In the genomic region with DNA sequence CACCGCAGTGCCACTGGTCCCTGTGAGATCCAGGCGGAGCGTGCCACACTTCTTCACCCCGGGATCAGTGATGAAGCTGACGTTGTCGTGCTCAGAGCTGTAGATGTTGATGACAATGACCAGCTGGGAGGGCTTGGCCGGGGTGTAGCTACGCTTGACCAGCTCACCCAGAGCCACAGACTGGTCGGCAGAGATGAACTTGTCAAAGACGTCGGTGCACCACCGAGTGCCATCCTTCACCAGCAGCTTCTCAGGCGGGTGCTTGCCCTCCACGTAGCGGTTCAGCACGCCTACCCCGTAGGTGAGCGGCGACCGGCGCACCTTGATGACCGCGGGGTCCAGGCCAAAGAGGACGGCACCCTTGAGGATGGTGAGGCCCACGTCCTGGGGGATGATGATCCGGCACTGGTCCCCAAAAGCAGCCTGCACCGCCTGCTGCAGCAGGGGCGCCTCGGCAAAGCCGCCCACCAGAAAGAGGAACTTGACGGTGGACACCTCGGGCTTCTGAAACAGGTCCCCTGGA, we compare ENCODE assay signal across 32 cellular contexts. TPM values are rescaled to one million over a fixed set of nuclear protein-coding genes. Genes with fewer than 3 reads are reported as not detected.
"Had no signal": no experiment of that assay in that cellular context is flagged by ENCODE, and none has a peak within 500 bp of the region (broad histone marks: within the 10 kb centered on the region; RNA-seq: fewer than 3 reads in every experiment).

No MANE protein-coding gene starts in this region.

- H3K4me1 Mint-ChIP-seq: activated B cell treated with CpG ODN at 0.5 μM for 24 hours; activated naive CD4-positive, alpha-beta T cell treated with anti-CD3 and anti-CD28 coated beads, Interleukin-2, amount 50 U/mL, for 24 hours; activated naive CD8-positive, alpha-beta T cell treated with anti-CD3 and anti-CD28 coated beads for 36 hours; activated naive CD8-positive, alpha-beta T cell treated with anti-CD3 and anti-CD28 coated beads, Interleukin-2, amount 50 U/mL, for 24 hours; activated T-helper 17 cell treated with anti-CD3 and anti-CD28 coated beads, Interleukin-2, amount 50 U/mL, for 72 hours; T-helper 17 cell had no signal

- ATAC-seq: activated CD4-positive, CD25-positive, alpha-beta regulatory T cell treated with anti-CD3 and anti-CD28 coated beads, Interleukin-2, amount 50 U/mL, for 24 hours; activated CD8-positive, alpha-beta T cell treated with anti-CD3 and anti-CD28 coated beads for 36 hours; activated naive CD8-positive, alpha-beta T cell treated with anti-CD3 and anti-CD28 coated beads, Interleukin-2, amount 50 U/mL, for 24 hours; activated T-cell treated with anti-CD3 and anti-CD28 coated beads, Interleukin-2, amount 50 U/mL, for 4 hours; activated T-helper 17 cell treated with anti-CD3 and anti-CD28 coated beads, Interleukin-2, amount 50 U/mL, for 72 hours; body of pancreas; effector memory CD8-positive, alpha-beta T cell; foreskin keratinocyte; gastrocnemius medialis; T-helper 17 cell had no signal

- DNase-seq: activated B cell treated with CpG ODN at 0.5 μM for 24 hours; activated CD4-positive, alpha-beta T cell treated with anti-CD3 and anti-CD28 coated beads for 48 hours; activated CD4-positive, alpha-beta T cell treated with anti-CD3 and anti-CD28 coated beads, Interleukin-2, amount 50 U/mL, for 1 hour; activated CD4-positive, alpha-beta T cell treated with anti-CD3 and anti-CD28 coated beads, Interleukin-2, amount 50 U/mL, for 48 hours; activated CD8-positive, alpha-beta T cell treated with anti-CD3 and anti-CD28 coated beads for 36 hours; activated effector memory CD4-positive, alpha-beta T cell treated with Interleukin-2 at 50 U/mL for 16 hours; activated naive CD4-positive, alpha-beta T cell treated with anti-CD3 and anti-CD28 coated beads for 36 hours; activated naive CD8-positive, alpha-beta T cell treated with anti-CD3 and anti-CD28 coated beads for 36 hours; activated naive CD8-positive, alpha-beta T cell treated with anti-CD3 and anti-CD28 coated beads, Interleukin-2, amount 50 U/mL, for 24 hours; activated T-cell treated with anti-CD3 and anti-CD28 coated beads, Interleukin-2, amount 50 U/mL, for 4 hours; amygdala; aorta; caudate nucleus; cortex of kidney; dermis blood vessel endothelial cell; effector CD4-positive, alpha-beta T cell; effector memory CD8-positive, alpha-beta T cell; erythroblast; foreskin keratinocyte; gastrocnemius medialis; glutamatergic neuron; T-helper 1 cell; T-helper 17 cell; T1000; WERI-Rb-1 had no signal

- H3K4me3 Mint-ChIP-seq: activated B cell treated with CpG ODN at 0.5 μM for 24 hours; activated CD8-positive, alpha-beta T cell treated with anti-CD3 and anti-CD28 coated beads for 36 hours; activated naive CD4-positive, alpha-beta T cell treated with anti-CD3 and anti-CD28 coated beads for 36 hours; activated naive CD4-positive, alpha-beta T cell treated with anti-CD3 and anti-CD28 coated beads, Interleukin-2, amount 50 U/mL, for 24 hours; activated naive CD8-positive, alpha-beta T cell treated with anti-CD3 and anti-CD28 coated beads for 36 hours; activated naive CD8-positive, alpha-beta T cell treated with anti-CD3 and anti-CD28 coated beads, Interleukin-2, amount 50 U/mL, for 24 hours; activated T-cell treated with anti-CD3 and anti-CD28 coated beads, Interleukin-2, amount 50 U/mL, for 4 hours; activated T-helper 17 cell treated with anti-CD3 and anti-CD28 coated beads, Interleukin-2, amount 50 U/mL, for 72 hours; effector memory CD8-positive, alpha-beta T cell; T-helper 17 cell; T-helper 2 cell treated with Interferon-gamma antibody and Interleukin-4, amounts not matched to agents 5 μg/mL and 100 μg/mL, for 36 hours had no signal

- H3K9me3 Mint-ChIP-seq: activated B cell treated with CpG ODN at 0.5 μM for 24 hours; activated CD8-positive, alpha-beta T cell treated with anti-CD3 and anti-CD28 coated beads for 36 hours; activated naive CD4-positive, alpha-beta T cell treated with anti-CD3 and anti-CD28 coated beads for 36 hours; activated naive CD4-positive, alpha-beta T cell treated with anti-CD3 and anti-CD28 coated beads, Interleukin-2, amount 50 U/mL, for 24 hours; activated naive CD8-positive, alpha-beta T cell treated with anti-CD3 and anti-CD28 coated beads for 36 hours; activated naive CD8-positive, alpha-beta T cell treated with anti-CD3 and anti-CD28 coated beads, Interleukin-2, amount 50 U/mL, for 24 hours; activated T-cell treated with anti-CD3 and anti-CD28 coated beads, Interleukin-2, amount 50 U/mL, for 4 hours; activated T-helper 17 cell treated with anti-CD3 and anti-CD28 coated beads, Interleukin-2, amount 50 U/mL, for 72 hours; effector memory CD8-positive, alpha-beta T cell; T-helper 2 cell treated with Interferon-gamma antibody and Interleukin-4, amounts not matched to agents 5 μg/mL and 100 μg/mL, for 36 hours had no signal

- H3K27ac Mint-ChIP-seq: activated B cell treated with CpG ODN at 0.5 μM for 24 hours; activated CD8-positive, alpha-beta T cell treated with anti-CD3 and anti-CD28 coated beads for 36 hours; activated naive CD4-positive, alpha-beta T cell treated with anti-CD3 and anti-CD28 coated beads for 36 hours; activated naive CD4-positive, alpha-beta T cell treated with anti-CD3 and anti-CD28 coated beads, Interleukin-2, amount 50 U/mL, for 24 hours; activated naive CD8-positive, alpha-beta T cell treated with anti-CD3 and anti-CD28 coated beads for 36 hours; activated naive CD8-positive, alpha-beta T cell treated with anti-CD3 and anti-CD28 coated beads, Interleukin-2, amount 50 U/mL, for 24 hours; activated T-helper 17 cell treated with anti-CD3 and anti-CD28 coated beads, Interleukin-2, amount 50 U/mL, for 72 hours; effector memory CD8-positive, alpha-beta T cell; T-helper 17 cell; T-helper 2 cell treated with Interferon-gamma antibody and Interleukin-4, amounts not matched to agents 5 μg/mL and 100 μg/mL, for 36 hours had no signal

RNA-seq across cellular contexts. Expression of a gene that starts 54.2 kb away (rescaled TPM):
- total RNA-seq: activated B cell treated with CpG ODN at 0.5 μM for 24 hours; activated CD8-positive, alpha-beta T cell treated with anti-CD3 and anti-CD28 coated beads for 36 hours; activated naive CD4-positive, alpha-beta T cell treated with anti-CD3 and anti-CD28 coated beads for 36 hours; activated naive CD8-positive, alpha-beta T cell treated with anti-CD3 and anti-CD28 coated beads for 36 hours; activated T-helper 17 cell treated with anti-CD3 and anti-CD28 coated beads, Interleukin-2, amount 50 U/mL, for 72 hours; chondrocyte; dermis blood vessel endothelial cell; esophagus muscularis mucosa; foreskin keratinocyte; gastrocnemius medialis; T-helper 17 cell had no signal
